In genomic region chr16:84588991-84589390, GRCh38 we compare ENCODE assay signal across 21 cellular contexts.
"Had no signal": no experiment of that assay in that cellular context is flagged by ENCODE, and none has a peak within 500 bp of the region (broad histone marks: within the 10 kb centered on the region; RNA-seq: fewer than 3 reads in every experiment).

No MANE protein-coding gene starts in this region.

- H3K9me3 Mint-ChIP-seq: activated CD4-positive, alpha-beta T cell treated with anti-CD3 and anti-CD28 coated beads, Interleukin-2, amount 10 ng/mL, durations not matched to agents 7 days and 5 days; activated CD8-positive, alpha-beta T cell treated with anti-CD3 and anti-CD28 coated beads for 36 hours; activated naive CD4-positive, alpha-beta T cell treated with anti-CD3 and anti-CD28 coated beads, Interleukin-2, amount 50 U/mL, for 24 hours; activated T-helper 1 cell treated with anti-CD3 and anti-CD28 coated beads, Interleukin-12 subunit alpha, Interleukin-12 subunit beta, Interleukin-2, Interleukin-4 antibody, amounts not matched to agents 30 ng/mL and 10 ng/mL and 1 ng/mL, durations not matched to agents 14 hours and 24 hours and 36 hours; T-helper 1 cell treated with Interleukin-12 subunit alpha and Interleukin-12 subunit beta and Interleukin-4 antibody, amounts not matched to agents 30 μg/mL and 1 μg/mL, for 36 hours had no signal

- H3K4me2 ChIP-seq: KMS-11 had no signal

- ATAC-seq: activated CD8-positive, alpha-beta T cell treated with anti-CD3 and anti-CD28 coated beads for 36 hours had no signal

- H3K27ac Mint-ChIP-seq: activated CD8-positive, alpha-beta T cell treated with anti-CD3 and anti-CD28 coated beads for 36 hours; activated naive CD4-positive, alpha-beta T cell treated with anti-CD3 and anti-CD28 coated beads, Interleukin-2, amount 50 U/mL, for 24 hours; brain; T-helper 1 cell treated with Interleukin-12 subunit alpha and Interleukin-12 subunit beta and Interleukin-4 antibody, amounts not matched to agents 30 μg/mL and 1 μg/mL, for 36 hours had no signal

- H3K27me3 Mint-ChIP-seq: activated CD4-positive, alpha-beta T cell treated with anti-CD3 and anti-CD28 coated beads, Interleukin-2, amount 10 ng/mL, durations not matched to agents 7 days and 5 days; activated CD8-positive, alpha-beta T cell treated with anti-CD3 and anti-CD28 coated beads for 36 hours; activated naive CD4-positive, alpha-beta T cell treated with anti-CD3 and anti-CD28 coated beads, Interleukin-2, amount 50 U/mL, for 24 hours; brain; central memory CD8-positive, alpha-beta T cell had no signal

- H3K27ac ChIP-seq: KMS-11 had no signal

- H3K4me3 Mint-ChIP-seq: activated CD4-positive, alpha-beta T cell treated with anti-CD3 and anti-CD28 coated beads, Interleukin-2, amount 10 ng/mL, durations not matched to agents 7 days and 5 days; activated CD8-positive, alpha-beta T cell treated with anti-CD3 and anti-CD28 coated beads for 36 hours; activated naive CD4-positive, alpha-beta T cell treated with anti-CD3 and anti-CD28 coated beads, Interleukin-2, amount 50 U/mL, for 24 hours; activated T-helper 1 cell treated with anti-CD3 and anti-CD28 coated beads, Interleukin-12 subunit alpha, Interleukin-12 subunit beta, Interleukin-2, Interleukin-4 antibody, amounts not matched to agents 30 ng/mL and 10 ng/mL and 1 ng/mL, durations not matched to agents 14 hours and 24 hours and 36 hours; brain; central memory CD8-positive, alpha-beta T cell; T-helper 1 cell treated with Interleukin-12 subunit alpha and Interleukin-12 subunit beta and Interleukin-4 antibody, amounts not matched to agents 30 μg/mL and 1 μg/mL, for 36 hours had no signal

- DNase-seq: activated CD4-positive, alpha-beta T cell treated with anti-CD3 and anti-CD28 coated beads, Interleukin-2, amount 10 ng/mL, durations not matched to agents 7 days and 5 days; activated CD4-positive, CD25-positive, alpha-beta regulatory T cell; activated CD8-positive, alpha-beta memory T cell treated with anti-CD3 and anti-CD28 coated beads, Interleukin-2, amount 50 U/mL, for 4 hours; activated CD8-positive, alpha-beta T cell treated with anti-CD3 and anti-CD28 coated beads for 36 hours; activated effector memory CD4-positive, alpha-beta T cell treated with Interleukin-2 at 50 U/mL for 16 hours; activated naive CD4-positive, alpha-beta T cell; amygdala; NCI-H1092; NCI-H1417; NCI-H2029; NCI-H2107; NCI-H510A treated with DMSO at 0.1 percent for 48 hours; NCI-H69; SHP77; T-helper 9 cell had no signal
